10 cellular contexts compared by ENCODE assay signal in genomic region chr11:206002-206384, GRCh38. TPM values are rescaled to one million over a fixed set of nuclear protein-coding genes. Genes with fewer than 3 reads are reported as not detected.
DNase-seq lines count a peak whose midpoint lies in the region; ATAC-seq and TF ChIP-seq lines count a peak whose summit lies in the region.
"Had no signal": no experiment of that assay in that cellular context is flagged by ENCODE, and none has a peak within 500 bp of the region (broad histone marks: within the 10 kb centered on the region; RNA-seq: fewer than 3 reads in every experiment).

No MANE protein-coding gene starts in this region.

- peaks cover 28 to 73% (median 72%) of the 10 kb centered on the region in 4 donors for H3K4me1 Mint-ChIP-seq in naive thymus-derived CD8-positive, alpha-beta T cell

- intact Hi-C loops in dorsolateral prefrontal cortex (cut with DNase I): loop anchor here in 1 of 2 donors (5.0 kb wide), 2 partner anchors 161 to 241 kb away; partner anchors contain the start of gene B4GALNT4

- in situ Hi-C loops in GM13976 (cut with MboI; ENCODE audit: low sequenced_read_pairs, unreplicated experiment): no loop called here

- no peak for ATAC-seq in naive thymus-derived CD8-positive, alpha-beta T cell
- no peak for ATAC-seq in HG03442 (IDR thresholded peaks at IDR 0.05; ENCODE audit: unreplicated experiment)

- H3K4me3 ChIP-seq in AG04450 (ENCODE audit: low read depth, low read length) (peak overlapping the region; percentile 98), MG63 (peak overlapping the region; percentile 90), dorsolateral prefrontal cortex (peak overlapping the region in 58 of 59 donors; percentile 53 to 100 (median 96))

- H3K27ac ChIP-seq in AG04450 (ENCODE audit: low read depth, low read length): no peak overlapping the region
- peak overlapping the region in 9 of 59 donors; percentile 94 to 99 (median 96) for H3K27ac ChIP-seq in dorsolateral prefrontal cortex

- peaks cover 0 to 23% (median 0%) of the 10 kb centered on the region in 3 donors for H3K36me3 Mint-ChIP-seq in naive thymus-derived CD8-positive, alpha-beta T cell

- no peaks in the 10 kb centered on the region for H3K9me3 Mint-ChIP-seq in naive thymus-derived CD8-positive, alpha-beta T cell

- CTCF ChIA-PET in AG04450 (lab: Charles Lee): no interaction called here

- H3K27me3 Mint-ChIP-seq in naive thymus-derived CD8-positive, alpha-beta T cell: no peaks in the 10 kb centered on the region

- no peaks in the 10 kb centered on the region for H3K27me3 ChIP-seq in AG04450 (ENCODE audit: control insufficient read depth, insufficient read depth, low read length)
- H3K27me3 ChIP-seq in MG63: no peaks in the 10 kb centered on the region
- H3K27me3 ChIP-seq in dorsolateral prefrontal cortex: no peaks in the 10 kb centered on the region

- POLR2A ChIA-PET in AG04450 (lab: Yijun Ruan, JAX): interaction anchor here (2.0 kb wide), 1 partner anchor 11 kb away, joined by 10 read pairs; no protein-coding TSS in a partner anchor
- POLR2A ChIA-PET in naive thymus-derived CD8-positive, alpha-beta T cell (lab: Charles Lee): interaction anchor here (1.0 to 5.3 kb wide), 13 partner anchors 30 to 330 kb away, joined by 3 to 78 read pairs (median 11); partner anchors contain the start of genes HRAS, NLRP6, PGGHG and PSMD13

- peaks cover 81% of the 10 kb centered on the region for H3K36me3 ChIP-seq in MG63

- DNase-seq in AG04450 (ENCODE audit: low read depth, low spot score) (no peak), MG63 (no peak), dorsolateral prefrontal cortex (peak in 6 of 10 donors; percentile 6 to 35 (median 22)), DMS53 (lab: John Stamatoyannopoulos, UW) (no peak), NCI-H1092 (lab: John Stamatoyannopoulos, UW) (no peak), GM13976 (ENCODE audit: low spot score) (no peak)
- DNase-seq in naive thymus-derived CD8-positive, alpha-beta T cell: no peak
- DNase-seq: NCI-H1048 had no signal

- peak overlapping the region; percentile 86 to 99 (median 94) for H3K4me3 Mint-ChIP-seq in naive thymus-derived CD8-positive, alpha-beta T cell

- no peak for TF ChIP-seq CTCF in AG04450 (IDR thresholded peaks at IDR 0.05; ENCODE audit: low read depth, low read length)
- no peak for TF ChIP-seq CTCF in dorsolateral prefrontal cortex (IDR thresholded peaks at IDR 0.05 in 54 of 56, conservative IDR thresholded peaks at IDR 0.05 in 2 of 56; ENCODE audit: low read depth in 1 of 56, partially characterized antibody in 56 of 56)
- TF ChIP-seq CTCF in GM13976 (IDR thresholded peaks at IDR 0.05; ENCODE audit: borderline replicate concordance, control extremely low read depth, extremely low read depth, insufficient read depth, missing control alignments): no peak

- H3K9me3 ChIP-seq in AG04450 (ENCODE audit: control insufficient read depth, insufficient read depth, low read length) (no peaks in the 10 kb centered on the region; the same call in 1 of the 2 replicates), MG63 (no peaks in the 10 kb centered on the region)

- peak overlapping the region; percentile 96 to 100 (median 99) for H3K27ac Mint-ChIP-seq in naive thymus-derived CD8-positive, alpha-beta T cell

RNA-seq across cellular contexts. Expression of gene BET1L, which starts 1.2 kb away (rescaled TPM):
- 75.0 and 86.4 TPM in 2 replicates for polyA plus RNA-seq in AG04450 (2011; rRNA removed)
- polyA minus RNA-seq in AG04450 (2011; rRNA and poly(A)+ RNA removed): 66.1 and 86.7 TPM in 2 replicates
- 28.2 and 29.0 TPM in 2 replicates for total RNA-seq in MG63 (2014; rRNA removed; shearing (Covaris generic); ENCODE audit: low replicate concordance)
- total RNA-seq in dorsolateral prefrontal cortex: 10 to 100 TPM; 22.9 to 47.4 (median 33.0) TPM
- 100 to 1,000 TPM; 110 to 122 TPM for total RNA-seq in naive thymus-derived CD8-positive, alpha-beta T cell
- 10 to 100 TPM; 24.0 to 75.2 (median 59.2) TPM for polyA plus RNA-seq in naive thymus-derived CD8-positive, alpha-beta T cell

RNA-seq across cellular contexts. Expression of gene RIC8A, which starts 1.5 kb away (rescaled TPM):
- 118 and 153 TPM in 2 replicates for polyA plus RNA-seq in AG04450 (2011; rRNA removed)
- 169 and 266 TPM in 2 replicates for polyA minus RNA-seq in AG04450 (2011; rRNA and poly(A)+ RNA removed)
- 142 and 222 TPM in 2 replicates for total RNA-seq in MG63 (2014; rRNA removed; shearing (Covaris generic); ENCODE audit: low replicate concordance)
- total RNA-seq in dorsolateral prefrontal cortex: 100 to 1,000 TPM in 2 of 120 experiments, 10 to 100 TPM in 118; 55.0 to 104 (median 78.7) TPM
- 10 to 100 TPM; 92.7 to 93.4 TPM for total RNA-seq in naive thymus-derived CD8-positive, alpha-beta T cell
- polyA plus RNA-seq in naive thymus-derived CD8-positive, alpha-beta T cell: 10 to 100 TPM; 68.6 to 93.1 (median 76.7) TPM

RNA-seq across cellular contexts. Expression of gene SCGB1C1, which starts 13.1 kb away (rescaled TPM):
- polyA plus RNA-seq in AG04450 (2011; rRNA removed): not detected in 2 replicates
- polyA minus RNA-seq in AG04450 (2011; rRNA and poly(A)+ RNA removed): not detected in 2 replicates
- total RNA-seq in MG63 (2014; rRNA removed; shearing (Covaris generic); ENCODE audit: low replicate concordance): not detected in 2 replicates
- not detected for total RNA-seq in dorsolateral prefrontal cortex
- not detected for total RNA-seq in naive thymus-derived CD8-positive, alpha-beta T cell
- polyA plus RNA-seq in naive thymus-derived CD8-positive, alpha-beta T cell: not detected
- total RNA-seq: dermis microvascular lymphatic vessel endothelial cell had no signal

RNA-seq across cellular contexts. Expression of gene SIRT3, which starts 30.1 kb away (rescaled TPM):
- 14.7 and 15.8 TPM in 2 replicates for polyA plus RNA-seq in AG04450 (2011; rRNA removed)
- 10.9 and 14.8 TPM in 2 replicates for polyA minus RNA-seq in AG04450 (2011; rRNA and poly(A)+ RNA removed)
- 15.1 and 24.9 TPM in 2 replicates for total RNA-seq in MG63 (2014; rRNA removed; shearing (Covaris generic); ENCODE audit: low replicate concordance)
- 10 to 100 TPM; 32.3 to 71.0 (median 52.8) TPM for total RNA-seq in dorsolateral prefrontal cortex
- 10 to 100 TPM; 33.6 to 33.7 TPM for total RNA-seq in naive thymus-derived CD8-positive, alpha-beta T cell
- polyA plus RNA-seq in naive thymus-derived CD8-positive, alpha-beta T cell: 10 to 100 TPM in 2 of 3 donors, 1 to 10 TPM in 1; 6.5 to 14.6 (median 10.9) TPM

RNA-seq across cellular contexts. Expression of gene PSMD13, which starts 30.8 kb away (rescaled TPM):
- 138 and 148 TPM in 2 replicates for polyA plus RNA-seq in AG04450 (2011; rRNA removed)
- 55.4 and 67.1 TPM in 2 replicates for polyA minus RNA-seq in AG04450 (2011; rRNA and poly(A)+ RNA removed)
- 219 and 287 TPM in 2 replicates for total RNA-seq in MG63 (2014; rRNA removed; shearing (Covaris generic); ENCODE audit: low replicate concordance)
- total RNA-seq in dorsolateral prefrontal cortex: 100 to 1,000 TPM in 5 of 120 experiments, 10 to 100 TPM in 115; 50.5 to 105 (median 80.8) TPM
- total RNA-seq in naive thymus-derived CD8-positive, alpha-beta T cell: 10 to 100 TPM; 94.4 to 99.0 TPM
- polyA plus RNA-seq in naive thymus-derived CD8-positive, alpha-beta T cell: 100 to 1,000 TPM; 196 to 223 (median 208) TPM

Comparison
In these comparisons a context has a peak if more than half of its experiments do, and no peak if none do; other contexts are left out.
1. DNase-seq: peak in dorsolateral prefrontal cortex (6 of 10); none in AG04450 (single experiment), MG63 (single experiment), naive thymus-derived CD8-positive, alpha-beta T cell (0 of 10), DMS53 (single experiment), NCI-H1092 (single experiment) and GM13976 (single experiment).
2. Peak in every context shown above with its lines, with median percentiles within 50 percentile points of each other: H3K4me3 ChIP-seq.